Comparison of ENCODE assay signal across 8 cellular contexts in the genomic region with DNA sequence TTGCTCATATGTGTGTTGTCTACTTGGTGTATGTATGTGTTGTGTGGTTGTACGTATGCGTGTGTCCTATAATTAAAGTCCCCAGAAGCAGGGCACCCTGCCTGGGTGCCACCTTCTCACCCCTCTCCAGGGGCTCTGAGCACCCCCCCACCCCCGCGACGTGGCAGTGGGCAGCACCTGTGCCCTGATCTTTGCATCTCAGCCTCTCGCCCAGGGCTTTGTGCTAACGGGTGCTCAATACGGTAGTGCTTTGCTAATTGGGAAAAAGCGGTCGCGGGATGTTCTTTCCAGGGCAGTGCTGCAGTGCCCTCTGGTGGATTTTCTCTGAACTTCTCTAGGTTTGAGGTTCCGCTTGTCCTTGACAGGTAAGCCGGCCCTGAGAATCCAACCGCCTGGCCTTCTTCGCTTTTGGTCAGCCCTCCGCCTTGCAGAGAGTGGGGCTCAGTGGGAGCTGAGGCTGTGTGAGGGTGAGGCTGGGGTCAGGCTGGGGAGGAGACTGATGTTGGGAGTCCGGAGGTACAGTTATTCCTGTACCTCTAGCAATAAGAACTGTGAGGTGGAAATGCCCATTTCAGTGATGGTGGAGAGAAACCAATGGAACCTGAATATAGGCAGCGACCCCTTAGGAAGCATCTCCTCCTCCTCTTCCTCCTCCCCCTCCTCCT. TPM values are rescaled to one million over a fixed set of nuclear protein-coding genes. Genes with fewer than 3 reads are reported as not detected.
DNase-seq lines count a peak whose midpoint lies in the region; ATAC-seq lines count a peak whose summit lies in the region.

No MANE protein-coding gene starts in this region.

- no peak overlapping the region for H3K27ac ChIP-seq in caudate nucleus (ENCODE audit: low read depth, low read length)

- intact Hi-C loops in left colon (cut with DNase I, micrococcal nuclease) = loop anchor here in 1 of 2 donors (10.0 kb wide), 1 partner anchor 169 kb away; a partner anchor contains a TSS

- peak; percentile 64 for ATAC-seq in HG03045 (IDR thresholded peaks at IDR 0.05; ENCODE audit: unreplicated experiment)
- ATAC-seq in left colon = peak; percentile 60
- ATAC-seq in GM18861 (IDR thresholded peaks at IDR 0.05; ENCODE audit: unreplicated experiment) = no peak

- DNase-seq in DMS53 treated with DMSO at 0.1 percent for 48 hours (lab: John Stamatoyannopoulos, UW; ENCODE audit: unreplicated experiment) (peak; percentile 75), NCI-H345 treated with DMSO at 0.1 percent for 48 hours (lab: John Stamatoyannopoulos, UW; ENCODE audit: unreplicated experiment) (peak; percentile 93), caudate nucleus (lab: John Stamatoyannopoulos, UW) (peak in 46 of 61 donors; percentile 15 to 82 (median 48)), left colon (peak; percentile 63 to 75)
- peak; percentile 48 for DNase-seq in activated CD4-positive, CD25-positive, alpha-beta regulatory T cell treated with anti-CD3 and anti-CD28 coated beads, Interleukin-2, amount 50 U/mL, for 16 hours (ENCODE audit: low read depth, low spot score)
- peak; percentile 83 for DNase-seq in stimulated activated CD4-positive, alpha-beta T cell treated with anti-CD3 and anti-CD28 coated beads, Interleukin-4, amount 100 ng/mL, for 24 hours

RNA-seq across cellular contexts. Expression of a gene that starts 17.6 kb away (rescaled TPM):
- 10 to 100 TPM; 29.2 to 32.9 TPM for total RNA-seq in left colon
